ENCODE assay signal across 9 cellular contexts in the genomic region with DNA sequence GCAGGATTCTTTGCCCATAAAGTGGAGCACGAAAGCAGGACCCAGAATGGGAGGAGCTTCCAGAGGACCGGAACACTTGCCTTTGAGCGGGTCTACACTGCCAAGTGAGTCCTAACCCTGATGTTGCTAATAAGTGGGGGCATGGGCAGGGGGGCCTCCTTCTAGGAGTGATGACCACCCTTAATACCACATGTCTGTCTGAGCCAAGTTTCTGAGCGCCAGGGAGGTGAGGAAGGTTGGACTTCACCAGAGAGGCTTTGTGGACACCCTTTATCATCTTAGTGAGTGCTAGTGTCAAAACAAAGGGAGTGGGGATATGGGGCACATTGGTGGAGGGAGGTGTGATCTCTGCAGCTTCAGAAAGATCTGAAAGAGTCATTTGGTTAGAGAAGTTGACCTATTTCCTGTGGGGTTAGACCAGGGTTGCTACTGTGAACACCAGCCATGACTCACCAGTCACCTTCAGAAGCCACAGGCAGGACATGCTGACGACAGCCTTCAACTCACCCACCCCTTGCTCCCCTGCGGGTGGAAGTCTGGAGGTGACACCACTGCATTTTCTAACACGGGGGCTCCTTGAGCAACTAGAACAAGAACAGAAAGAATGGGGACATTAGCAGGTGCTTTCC. TPM values are rescaled to one million over a fixed set of nuclear protein-coding genes. Genes with fewer than 3 reads are reported as not detected.
DNase-seq lines count a peak whose midpoint lies in the region; ATAC-seq and TF ChIP-seq lines count a peak whose summit lies in the region.
"Had no signal": no experiment of that assay in that cellular context is flagged by ENCODE, and none has a peak within 500 bp of the region (broad histone marks: within the 10 kb centered on the region; RNA-seq: fewer than 3 reads in every experiment).

No MANE protein-coding gene starts in this region.

- 42 to 55% (median 53%) methylated on average over 6 to 7 of the region's 7 CpGs for WGBS in adrenal gland, 4 donors

- H3K27me3 ChIP-seq in adrenal gland (no peaks in the 10 kb centered on the region), subcutaneous abdominal adipose tissue (ENCODE audit: control insufficient read depth in 5 of 5, insufficient read depth in 4 of 5, low read length in 5 of 5) (no peaks in the 10 kb centered on the region)

- peak in 1 of 6 experiments; percentile 3 for TF ChIP-seq CTCF in adrenal gland (IDR thresholded peaks at IDR 0.05)

- no peaks in the 10 kb centered on the region for H3K9me3 ChIP-seq in adrenal gland (replicated peaks in 1 of 3)
- H3K9me3 ChIP-seq in subcutaneous abdominal adipose tissue (ENCODE audit: control insufficient read depth in 5 of 5, low read length in 5 of 5), result no peaks in the 10 kb centered on the region

- no peaks in the 10 kb centered on the region for H3K9me3 Mint-ChIP-seq in T-helper 1 cell treated with Interleukin-12 subunit alpha and Interleukin-12 subunit beta and Interleukin-4 antibody, amounts not matched to agents 30 μg/mL and 1 μg/mL, for 36 hours
- no peaks in the 10 kb centered on the region for H3K9me3 Mint-ChIP-seq in naive B cell

- H3K36me3 ChIP-seq in adrenal gland (replicated peaks in 1 of 2) (no peaks in the 10 kb centered on the region), subcutaneous abdominal adipose tissue (ENCODE audit: control insufficient read depth in 5 of 5, insufficient read depth in 5 of 5, low read length in 5 of 5) (peaks cover 0 to 5% (median 0%) of the 10 kb centered on the region in 5 donors)

- DNase-seq in DMS53 (lab: John Stamatoyannopoulos, UW) (peak; percentile 29), DMS53 treated with DMSO at 0.1 percent for 48 hours (lab: John Stamatoyannopoulos, UW; ENCODE audit: unreplicated experiment) (no peak), adrenal gland (peak; percentile 55 to 80 (median 70)), naive B cell (peak; percentile 66), SHP77 (lab: John Stamatoyannopoulos, UW) (no peak)

- H3K27ac ChIP-seq in adrenal gland (peak overlapping the region in 4 of 5 donors; percentile 42 to 87 (median 58)), subcutaneous abdominal adipose tissue (ENCODE audit: low read depth, low read length) (peak overlapping the region; percentile 80)
- H3K27ac ChIP-seq: 22Rv1 had no signal

- intact Hi-C loops in adrenal gland (cut with DNase I), result no loop called here

- no peak overlapping the region for H3K4me3 ChIP-seq in adrenal gland
- no peak overlapping the region for H3K4me3 ChIP-seq in subcutaneous abdominal adipose tissue (ENCODE audit: low read depth in 1 of 5, low read length in 5 of 5)

- H3K27me3 Mint-ChIP-seq in T-helper 1 cell treated with Interleukin-12 subunit alpha and Interleukin-12 subunit beta and Interleukin-4 antibody, amounts not matched to agents 30 μg/mL and 1 μg/mL, for 36 hours (ENCODE audit: low read depth), result no peaks in the 10 kb centered on the region
- H3K27me3 Mint-ChIP-seq in naive B cell, result no peaks in the 10 kb centered on the region

- peaks cover 58% of the 10 kb centered on the region for H3K4me1 Mint-ChIP-seq in T-helper 1 cell treated with Interleukin-12 subunit alpha and Interleukin-12 subunit beta and Interleukin-4 antibody, amounts not matched to agents 30 μg/mL and 1 μg/mL, for 36 hours (ENCODE audit: low read depth)
- H3K4me1 Mint-ChIP-seq in naive B cell, result peaks cover 43 to 55% (median 46%) of the 10 kb centered on the region in 3 donors

- peaks cover 18 to 50% of the 10 kb centered on the region in 2 donors for H3K4me1 ChIP-seq in adrenal gland (replicated peaks in 1 of 2)
- peaks cover 10 to 59% (median 52%) of the 10 kb centered on the region in 5 donors for H3K4me1 ChIP-seq in subcutaneous abdominal adipose tissue (ENCODE audit: control insufficient read depth in 5 of 5, insufficient read depth in 5 of 5, low read length in 5 of 5)

- ATAC-seq in HG03196 (IDR thresholded peaks at IDR 0.05; ENCODE audit: unreplicated experiment) (peak; percentile 91), naive B cell (ENCODE audit: low read depth in 2 of 2) (peak; percentile 91 to 99)

- TF ChIP-seq POLR2A in adrenal gland (IDR thresholded peaks at IDR 0.05), result no peak

- peaks cover 60% of the 10 kb centered on the region for H3K36me3 Mint-ChIP-seq in T-helper 1 cell treated with Interleukin-12 subunit alpha and Interleukin-12 subunit beta and Interleukin-4 antibody, amounts not matched to agents 30 μg/mL and 1 μg/mL, for 36 hours (ENCODE audit: low read depth)
- H3K36me3 Mint-ChIP-seq in naive B cell, result peaks cover 29 to 37% of the 10 kb centered on the region in 2 donors

- H3K27ac Mint-ChIP-seq in T-helper 1 cell treated with Interleukin-12 subunit alpha and Interleukin-12 subunit beta and Interleukin-4 antibody, amounts not matched to agents 30 μg/mL and 1 μg/mL, for 36 hours, result peak overlapping the region; percentile 81
- peak overlapping the region; percentile 14 to 88 (median 70) for H3K27ac Mint-ChIP-seq in naive B cell

- H3K9ac ChIP-seq in subcutaneous abdominal adipose tissue (ENCODE audit: low read length in 5 of 5), result no peak overlapping the region

- peak overlapping the region; percentile 68 for H3K4me3 Mint-ChIP-seq in T-helper 1 cell treated with Interleukin-12 subunit alpha and Interleukin-12 subunit beta and Interleukin-4 antibody, amounts not matched to agents 30 μg/mL and 1 μg/mL, for 36 hours
- H3K4me3 Mint-ChIP-seq in naive B cell, result peak overlapping the region in 3 of 8 donors; percentile 5 to 34 (median 11)

RNA-seq across cellular contexts. Expression of a gene that starts 8.8 kb away (rescaled TPM):
- 100 to 1,000 TPM in 1 of 8 donors, 10 to 100 TPM in 7; 21.1 to 122 (median 44.2) TPM for total RNA-seq in adrenal gland
- polyA plus RNA-seq in adrenal gland, result 10 to 100 TPM in 1 of 3 donors, 1 to 10 TPM in 2; 6.3 to 42.8 (median 7.1) TPM
- polyA plus RNA-seq in naive B cell (ENCODE audit: low read depth in 6 of 6), result 100 to 1,000 TPM; 312 to 603 (median 416) TPM

Comparison
In these comparisons a context has a peak if more than half of its experiments do, and no peak if none do; other contexts are left out.
1. DNase-seq: peak in DMS53 (single experiment), adrenal gland (7 of 7) and naive B cell (single experiment); none in DMS53 treated with DMSO at 0.1 percent for 48 hours (single experiment) and SHP77 (0 of 2).
2. RNA of a gene that starts 8.8 kb away (polyA plus RNA-seq): 312 to 603 TPM in naive B cell; 6.3 to 42.8 TPM in adrenal gland; every median in the first group is over 4 times any median in the second.